13 cellular contexts compared by ENCODE assay signal in the genomic region with DNA sequence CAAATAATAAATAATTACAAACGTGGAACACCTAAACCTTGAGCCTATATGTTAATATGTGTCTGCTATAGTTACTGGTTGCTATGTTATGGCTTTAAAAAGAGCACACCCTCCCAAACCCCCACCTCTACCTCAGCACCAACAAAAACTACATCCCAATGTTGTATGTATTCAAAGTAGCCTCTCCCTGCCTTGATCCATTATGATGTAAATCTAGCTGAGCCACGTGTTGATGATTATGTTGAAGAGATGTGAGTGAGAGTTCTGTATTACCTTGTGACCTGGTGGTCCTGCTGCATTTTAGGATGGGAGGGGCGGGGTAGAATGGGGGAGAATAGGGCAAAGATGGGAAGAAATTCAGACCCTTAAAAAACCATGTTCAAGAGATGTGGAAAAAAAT. TPM values are rescaled to one million over a fixed set of nuclear protein-coding genes. Genes with fewer than 3 reads are reported as not detected.
DNase-seq lines count a peak whose midpoint lies in the region; ATAC-seq and TF ChIP-seq lines count a peak whose summit lies in the region.
"Had no signal": no experiment of that assay in that cellular context is flagged by ENCODE, and none has a peak within 500 bp of the region (broad histone marks: within the 10 kb centered on the region; RNA-seq: fewer than 3 reads in every experiment).

No MANE protein-coding gene starts in this region.

- no peak for TF ChIP-seq CTCF in suprapubic skin (IDR thresholded peaks at IDR 0.05)
- TF ChIP-seq CTCF in CD14-positive monocyte (IDR thresholded peaks at IDR 0.05): no peak

- H3K27me3 Mint-ChIP-seq in activated T-cell treated with anti-CD3 and anti-CD28 coated beads, Interleukin-2, amount 50 U/mL, for 72 hours (ENCODE audit: low read depth): no peaks in the 10 kb centered on the region
- H3K27me3 Mint-ChIP-seq in activated naive CD8-positive, alpha-beta T cell treated with anti-CD3 and anti-CD28 coated beads for 36 hours: no peaks in the 10 kb centered on the region
- peaks cover 0 to 2% (median 1%) of the 10 kb centered on the region in 3 donors for H3K27me3 Mint-ChIP-seq in CD14-positive monocyte (ENCODE audit: low read depth in 3 of 3)

- H3K9ac ChIP-seq in iPS-18a (ENCODE audit: low read length): no peak overlapping the region

- no peak for DNase-seq in activated T-cell treated with anti-CD3 and anti-CD28 coated beads, Interleukin-2, amount 50 U/mL, for 72 hours
- no peak for DNase-seq in activated T-cell treated with anti-CD3 and anti-CD28 coated beads, Interleukin-2, amount 50 U/mL, for 48 hours
- no peak for DNase-seq in activated naive CD8-positive, alpha-beta T cell treated with anti-CD3 and anti-CD28 coated beads for 36 hours
- DNase-seq in suprapubic skin (ENCODE audit: low spot score in 2 of 2) (no peak), Right ventricle myocardium superior (no peak), CD14-positive monocyte (ENCODE audit: low spot score) (no peak)
- DNase-seq: activated effector memory CD4-positive, alpha-beta T cell treated with Interleukin-2 at 50 U/mL for 16 hours; kidney; NCI-H2029 had no signal

- H3K9me3 Mint-ChIP-seq in activated T-cell treated with anti-CD3 and anti-CD28 coated beads, Interleukin-2, amount 50 U/mL, for 72 hours: no peaks in the 10 kb centered on the region
- H3K9me3 Mint-ChIP-seq in activated naive CD8-positive, alpha-beta T cell treated with anti-CD3 and anti-CD28 coated beads for 36 hours: no peaks in the 10 kb centered on the region
- H3K9me3 Mint-ChIP-seq in CD14-positive monocyte: no peaks in the 10 kb centered on the region

- H3K4me1 Mint-ChIP-seq in activated T-cell treated with anti-CD3 and anti-CD28 coated beads, Interleukin-2, amount 50 U/mL, for 72 hours (ENCODE audit: low read depth): peaks cover 77% of the 10 kb centered on the region
- H3K4me1 Mint-ChIP-seq in activated naive CD8-positive, alpha-beta T cell treated with anti-CD3 and anti-CD28 coated beads for 36 hours: peaks cover 67% of the 10 kb centered on the region
- peaks cover 44% of the 10 kb centered on the region for H3K4me1 Mint-ChIP-seq in CD14-positive monocyte

- H3K27ac Mint-ChIP-seq in activated T-cell treated with anti-CD3 and anti-CD28 coated beads, Interleukin-2, amount 50 U/mL, for 72 hours: peak overlapping the region; percentile 45
- peak overlapping the region; percentile 79 for H3K27ac Mint-ChIP-seq in activated naive CD8-positive, alpha-beta T cell treated with anti-CD3 and anti-CD28 coated beads for 36 hours
- H3K27ac Mint-ChIP-seq in CD14-positive monocyte: peak overlapping the region in 1 of 7 donors; percentile 7

- H3K27ac ChIP-seq in iPS-18a (ENCODE audit: low read length) (peak overlapping the region; percentile 31), suprapubic skin (peak overlapping the region; percentile 71)
- H3K27ac ChIP-seq: VCaP had no signal

- H3K4me3 Mint-ChIP-seq in activated T-cell treated with anti-CD3 and anti-CD28 coated beads, Interleukin-2, amount 50 U/mL, for 72 hours: peak overlapping the region; percentile 17 to 23
- H3K4me3 Mint-ChIP-seq in activated naive CD8-positive, alpha-beta T cell treated with anti-CD3 and anti-CD28 coated beads for 36 hours: no peak overlapping the region
- no peak overlapping the region for H3K4me3 Mint-ChIP-seq in CD14-positive monocyte

- H3K9me3 ChIP-seq in iPS-18a (ENCODE audit: control insufficient read depth, low read depth, low read length) (no peaks in the 10 kb centered on the region), suprapubic skin (no peaks in the 10 kb centered on the region)

- H3K4me3 ChIP-seq in iPS-18a (ENCODE audit: low read length) (no peak overlapping the region), suprapubic skin (no peak overlapping the region)

- ATAC-seq in activated T-cell treated with anti-CD3 and anti-CD28 coated beads, Interleukin-2, amount 50 U/mL, for 72 hours (replicated peaks in 1 of 2): no peak
- no peak for ATAC-seq in Right ventricle myocardium superior (ENCODE audit: poor library complexity)
- no peak for ATAC-seq in GM18867 (IDR thresholded peaks at IDR 0.05; ENCODE audit: unreplicated experiment)
- ATAC-seq: sciatic nerve had no signal

- H3K36me3 Mint-ChIP-seq in activated T-cell treated with anti-CD3 and anti-CD28 coated beads, Interleukin-2, amount 50 U/mL, for 72 hours (ENCODE audit: insufficient read depth in 2 of 2): peaks cover 1 to 4% of the 10 kb centered on the region in 2 donors
- H3K36me3 Mint-ChIP-seq in activated naive CD8-positive, alpha-beta T cell treated with anti-CD3 and anti-CD28 coated beads for 36 hours: peaks cover 12% of the 10 kb centered on the region
- H3K36me3 Mint-ChIP-seq in CD14-positive monocyte: peaks cover 6 to 7% of the 10 kb centered on the region in 2 donors

- no peak for TF ChIP-seq EP300 in suprapubic skin (IDR thresholded peaks at IDR 0.05)

- intact Hi-C loops in Right ventricle myocardium superior (cut with DNase I) (loop anchor here (10.0 kb wide), 1 partner anchor 52 kb away; no protein-coding TSS in a partner anchor), CD14-positive monocyte (cut with micrococcal nuclease) (no loop called here)

- H3K36me3 ChIP-seq in iPS-18a (ENCODE audit: control insufficient read depth, low read depth, low read length): no peaks in the 10 kb centered on the region
- no peaks in the 10 kb centered on the region for H3K36me3 ChIP-seq in suprapubic skin

- H3K27me3 ChIP-seq in iPS-18a (ENCODE audit: control insufficient read depth, insufficient read depth, low read length): peaks cover 22% of the 10 kb centered on the region
- H3K27me3 ChIP-seq in suprapubic skin: no peaks in the 10 kb centered on the region

- TF ChIP-seq POLR2A in suprapubic skin (IDR thresholded peaks at IDR 0.05): no peak

- 39% methylated on average over 3 of the region's 3 CpGs for WGBS in suprapubic skin

- H3K4me1 ChIP-seq in iPS-18a (ENCODE audit: control insufficient read depth, low read depth, low read length): peaks cover 18% of the 10 kb centered on the region
- H3K4me1 ChIP-seq in suprapubic skin: peaks cover 90% of the 10 kb centered on the region

RNA-seq across cellular contexts. Expression of a gene that starts 4.8 kb away (rescaled TPM):
- total RNA-seq in activated T-cell treated with anti-CD3 and anti-CD28 coated beads, Interleukin-2, amount 50 U/mL, for 72 hours: 10 to 100 TPM; 51.9 to 57.8 TPM
- 10 to 100 TPM; 45.6 to 51.1 TPM for total RNA-seq in activated naive CD8-positive, alpha-beta T cell treated with anti-CD3 and anti-CD28 coated beads for 36 hours
- total RNA-seq in suprapubic skin: 100 to 1,000 TPM; 182 to 295 (median 199) TPM
- 21.8 TPM for total RNA-seq in Right ventricle myocardium superior
- polyA plus RNA-seq in CD14-positive monocyte: 10 to 100 TPM in 1 of 2 donors, 1 to 10 TPM in 1; 8.8 to 12.9 TPM

Comparison
In these comparisons a context has a peak if more than half of its experiments do, and no peak if none do; other contexts are left out.
1. H3K4me3 Mint-ChIP-seq: peak in activated T-cell treated with anti-CD3 and anti-CD28 coated beads, Interleukin-2, amount 50 U/mL, for 72 hours (2 of 2); none in activated naive CD8-positive, alpha-beta T cell treated with anti-CD3 and anti-CD28 coated beads for 36 hours (single experiment) and CD14-positive monocyte (0 of 2).